ENCODE assay signal across 16 cellular contexts in the genomic region with DNA sequence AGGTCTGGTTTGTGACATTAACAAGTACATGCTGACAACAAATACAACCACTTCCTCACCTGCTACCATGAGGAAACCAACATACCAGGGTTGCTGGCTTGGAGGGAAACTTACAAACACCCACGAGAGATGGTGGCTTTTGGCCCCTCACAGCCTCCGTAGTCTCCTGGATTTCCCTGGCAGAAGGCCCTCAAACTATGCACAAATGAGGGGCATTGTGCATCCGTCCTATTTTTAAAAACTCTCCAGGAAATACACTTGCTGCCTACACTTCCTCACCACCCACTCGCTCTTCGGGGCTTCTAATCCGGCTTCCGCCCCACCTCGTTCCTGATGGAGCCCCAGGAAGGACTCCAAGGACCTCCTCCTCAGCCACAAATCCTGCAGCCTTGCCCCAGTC.
DNase-seq lines count a peak whose midpoint lies in the region; ATAC-seq, FAIRE-seq and TF ChIP-seq lines count a peak whose summit lies in the region.
"Had no signal": no experiment of that assay in that cellular context is flagged by ENCODE, and none has a peak within 500 bp of the region (broad histone marks: within the 10 kb centered on the region; RNA-seq: fewer than 3 reads in every experiment).

No MANE protein-coding gene starts in this region.

- H3K27ac ChIP-seq in heart right ventricle (peak overlapping the region in 6 of 10 donors; percentile 8 to 55 (median 47)), right atrium auricular region (no peak overlapping the region), endothelial cell of umbilical vein (ENCODE audit: insufficient read depth, low read depth, low read length) (no peak overlapping the region)
- H3K27ac ChIP-seq: ovary, tibial artery, VCaP had no signal

- POLR2A ChIA-PET in endothelial cell of umbilical vein (lab: Charles Lee) = no interaction called here

- intact Hi-C loops in heart right ventricle (cut with DNase I) (loop anchor here in 2 of 10 donors (5.0 to 10.0 kb wide), 3 partner anchors 129 to 713 kb away; no protein-coding TSS in a partner anchor), endothelial cell of umbilical vein (cut with micrococcal nuclease) (no loop called here)

- BruUV-seq in endothelial cell of umbilical vein (replicated peaks; lab: Mats Ljungman, UMichigan) = no TSS peak

- H3K79me2 ChIP-seq in endothelial cell of umbilical vein (ENCODE audit: control insufficient read depth, insufficient read depth, low read length) = no peaks in the 10 kb centered on the region

- H3K4me1 Mint-ChIP-seq in activated T-cell treated with anti-CD3 and anti-CD28 coated beads, Interleukin-2, amount 50 U/mL, for 24 hours (ENCODE audit: low read depth) = peaks cover 48% of the 10 kb centered on the region
- H3K4me1 Mint-ChIP-seq in stimulated activated naive CD8-positive, alpha-beta T cell treated with anti-CD3 and anti-CD28 coated beads, Interleukin-15, amount 100 ng/mL, for 72 hours = peaks cover 58% of the 10 kb centered on the region

- H3K4me3 Mint-ChIP-seq in activated T-cell treated with anti-CD3 and anti-CD28 coated beads, Interleukin-2, amount 50 U/mL, for 24 hours = peak overlapping the region; percentile 52
- peak overlapping the region; percentile 71 to 74 for H3K4me3 Mint-ChIP-seq in stimulated activated naive CD8-positive, alpha-beta T cell treated with anti-CD3 and anti-CD28 coated beads, Interleukin-15, amount 100 ng/mL, for 72 hours

- no peaks in the 10 kb centered on the region for H4K20me1 ChIP-seq in endothelial cell of umbilical vein (replicated peaks; ENCODE audit: control insufficient read depth, extremely low read depth, insufficient read depth, low read length)

- H3K27me3 ChIP-seq in heart right ventricle (no peaks in the 10 kb centered on the region), right atrium auricular region (no peaks in the 10 kb centered on the region), endothelial cell of umbilical vein (ENCODE audit: control insufficient read depth in 2 of 2, insufficient read depth in 2 of 2, low read length in 2 of 2) (peaks cover 0 to 4% of the 10 kb centered on the region in 2 experiments)
- H3K27me3 ChIP-seq: gastrocnemius medialis, ovary had no signal

- H3K27me3 Mint-ChIP-seq in activated T-cell treated with anti-CD3 and anti-CD28 coated beads, Interleukin-2, amount 50 U/mL, for 24 hours = no peaks in the 10 kb centered on the region
- H3K27me3 Mint-ChIP-seq in stimulated activated naive CD8-positive, alpha-beta T cell treated with anti-CD3 and anti-CD28 coated beads, Interleukin-15, amount 100 ng/mL, for 72 hours = no peaks in the 10 kb centered on the region

- dilution Hi-C loops in endothelial cell of umbilical vein (cut with MboI; ENCODE audit: extremely low pct_ligation_motif_present, low sequenced_read_pairs) = no loop called here

- H3K36me3 Mint-ChIP-seq in activated T-cell treated with anti-CD3 and anti-CD28 coated beads, Interleukin-2, amount 50 U/mL, for 24 hours (ENCODE audit: low read depth) = no peaks in the 10 kb centered on the region

- no peak for TF ChIP-seq POLR2A in endothelial cell of umbilical vein (IDR thresholded peaks at IDR 0.05; ENCODE audit: low read depth, low read length)

- ATAC-seq in heart right ventricle (peak; percentile 14 to 79 (median 50)), GM21723 (IDR thresholded peaks at IDR 0.05; ENCODE audit: unreplicated experiment) (no peak)
- peak; percentile 62 for ATAC-seq in stimulated activated naive CD8-positive, alpha-beta T cell treated with anti-CD3 and anti-CD28 coated beads, Interleukin-15, amount 100 ng/mL, for 72 hours
- ATAC-seq: gastrocnemius medialis had no signal

- H3K4me3 ChIP-seq in heart right ventricle = no peak overlapping the region
- no peak overlapping the region for H3K4me3 ChIP-seq in right atrium auricular region
- no peak overlapping the region for H3K4me3 ChIP-seq in endothelial cell of umbilical vein (replicated peaks in 1 of 3; ENCODE audit: insufficient read depth in 1 of 3, low read depth in 1 of 3, low read length in 3 of 3)
- H3K4me3 ChIP-seq: gastrocnemius medialis, ovary, tibial artery had no signal

- H3K4me1 ChIP-seq in heart right ventricle (peaks cover 0 to 53% (median 27%) of the 10 kb centered on the region in 9 donors), right atrium auricular region (peaks cover 0 to under 1% of the 10 kb centered on the region in 2 donors), endothelial cell of umbilical vein (ENCODE audit: control insufficient read depth, extremely low read depth, insufficient read depth, low read length) (peaks cover 11% of the 10 kb centered on the region)

- peak; percentile 44 for FAIRE-seq in endothelial cell of umbilical vein (lab: Jason Lieb, UNC)

- DNase-seq in heart right ventricle = peak in 1 of 2 donors; percentile 36
- DNase-seq in right atrium auricular region (ENCODE audit: low spot score) = no peak
- peak; percentile 65 for DNase-seq in activated T-cell treated with anti-CD3 and anti-CD28 coated beads, Interleukin-2, amount 50 U/mL, for 24 hours
- DNase-seq in endothelial cell of umbilical vein (ENCODE audit: low read depth, low spot score) = peak; percentile 19
- peak in 1 of 2 donors; percentile 61 for DNase-seq in stimulated activated naive CD8-positive, alpha-beta T cell treated with anti-CD3 and anti-CD28 coated beads, Interleukin-15, amount 100 ng/mL, for 72 hours
- DNase-seq in amygdala (lab: John Stamatoyannopoulos, UW) = no peak
- no peak for DNase-seq in T1000 (lab: John Stamatoyannopoulos, UW)
- DNase-seq: ACHN, amniotic stem cell, gastrocnemius medialis, NCI-H446 treated with DMSO at 0.1 percent for 48 hours, ovary, RPMI8226, tibial artery had no signal

- H2AFZ ChIP-seq in endothelial cell of umbilical vein (ENCODE audit: low read depth, low read length) = peak overlapping the region; percentile 30

- H3K36me3 ChIP-seq in heart right ventricle = no peaks in the 10 kb centered on the region
- H3K36me3 ChIP-seq in right atrium auricular region = no peaks in the 10 kb centered on the region
- H3K36me3 ChIP-seq in endothelial cell of umbilical vein (ENCODE audit: control insufficient read depth in 2 of 2, extremely low read depth in 1 of 2, insufficient read depth in 2 of 2, low read length in 2 of 2) = no peaks in the 10 kb centered on the region
- H3K36me3 ChIP-seq: gastrocnemius medialis, ovary, tibial artery had no signal

- peaks cover 8% of the 10 kb centered on the region for H3K9me3 Mint-ChIP-seq in activated T-cell treated with anti-CD3 and anti-CD28 coated beads, Interleukin-2, amount 50 U/mL, for 24 hours
- peaks cover 11 to 13% of the 10 kb centered on the region in 2 donors for H3K9me3 Mint-ChIP-seq in stimulated activated naive CD8-positive, alpha-beta T cell treated with anti-CD3 and anti-CD28 coated beads, Interleukin-15, amount 100 ng/mL, for 72 hours

- H3K9me1 ChIP-seq in endothelial cell of umbilical vein (replicated peaks; ENCODE audit: control insufficient read depth, extremely low read depth, insufficient read depth, low read length) = no peaks in the 10 kb centered on the region

- no peak overlapping the region for H3K9ac ChIP-seq in endothelial cell of umbilical vein (replicated peaks; ENCODE audit: extremely low read depth, insufficient read depth, low read length)

- peak overlapping the region; percentile 3 for H3K4me2 ChIP-seq in endothelial cell of umbilical vein (ENCODE audit: insufficient read depth, low read length)

- TF ChIP-seq CTCF in heart right ventricle (IDR thresholded peaks at IDR 0.05) (no peak), right atrium auricular region (IDR thresholded peaks at IDR 0.05) (no peak), endothelial cell of umbilical vein (IDR thresholded peaks at IDR 0.05; ENCODE audit: extremely low read depth in 1 of 2, insufficient read depth in 1 of 2, low read depth in 1 of 2, low read length in 2 of 2) (no peak)

- H3K9me3 ChIP-seq in heart right ventricle (no peaks in the 10 kb centered on the region), right atrium auricular region (no peaks in the 10 kb centered on the region), endothelial cell of umbilical vein (replicated peaks; ENCODE audit: control insufficient read depth, insufficient read depth, low read length) (no peaks in the 10 kb centered on the region)
- H3K9me3 ChIP-seq: gastrocnemius medialis, ovary, tibial artery had no signal

- WGBS in heart right ventricle, 2 donors = 37 to 48% methylated on average over 8 of the region's 8 CpGs

- H3K27ac Mint-ChIP-seq in activated T-cell treated with anti-CD3 and anti-CD28 coated beads, Interleukin-2, amount 50 U/mL, for 24 hours = peak overlapping the region; percentile 93
- peak overlapping the region; percentile 84 to 93 for H3K27ac Mint-ChIP-seq in stimulated activated naive CD8-positive, alpha-beta T cell treated with anti-CD3 and anti-CD28 coated beads, Interleukin-15, amount 100 ng/mL, for 72 hours

- CTCF ChIA-PET in endothelial cell of umbilical vein (lab: Charles Lee) = no interaction called here

TF ChIP-seq in endothelial cell of umbilical vein, 7 proteins besides CTCF, POLR2A, EP300 and RAD21:
- TF ChIP-seq, protein P1, sequence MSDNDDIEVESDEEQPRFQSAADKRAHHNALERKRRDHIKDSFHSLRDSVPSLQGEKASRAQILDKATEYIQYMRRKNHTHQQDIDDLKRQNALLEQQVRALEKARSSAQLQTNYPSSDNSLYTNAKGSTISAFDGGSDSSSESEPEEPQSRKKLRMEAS (IDR thresholded peaks at IDR 0.05; ENCODE audit: insufficient read depth, insufficient read length) = no peak
- TF ChIP-seq FOS (IDR thresholded peaks at IDR 0.05; ENCODE audit: borderline replicate concordance, insufficient read depth, low read length) = no peak
- no peak for TF ChIP-seq POLR2AphosphoS5 (IDR thresholded peaks at IDR 0.05; ENCODE audit: insufficient read depth, low read depth, low read length)
- TF ChIP-seq EZH2 (IDR thresholded peaks at IDR 0.05; ENCODE audit: borderline replicate concordance, low read depth, low read length, severe bottlenecking) = no peak
- TF ChIP-seq JUN (IDR thresholded peaks at IDR 0.05; ENCODE audit: borderline replicate concordance, insufficient read depth, insufficient read length, low read depth) = no peak
- TF ChIP-seq GATA2 (IDR thresholded peaks at IDR 0.05; ENCODE audit: insufficient read depth, insufficient read length, low read depth, low read length) = no peak
- TF ChIP-seq MYC (IDR thresholded peaks at IDR 0.05; ENCODE audit: low read depth, low read length) = no peak
TF ChIP-seq in endothelial cell of umbilical vein: peak in this region for 0.

Comparison
In these comparisons a context has a peak if more than half of its experiments do, and no peak if none do; other contexts are left out.
1. H3K27ac ChIP-seq: peak in heart right ventricle (6 of 10); none in right atrium auricular region (0 of 2) and endothelial cell of umbilical vein (single experiment).
2. DNase-seq: peak in activated T-cell treated with anti-CD3 and anti-CD28 coated beads, Interleukin-2, amount 50 U/mL, for 24 hours (single experiment) and endothelial cell of umbilical vein (single experiment); none in right atrium auricular region (single experiment), amygdala (0 of 56) and T1000 (single experiment).